In genomic region chr2:191320881-191321280, GRCh38 we compare ENCODE assay signal across 18 cellular contexts.
"Had no signal": no experiment of that assay in that cellular context is flagged by ENCODE, and none has a peak within 500 bp of the region (broad histone marks: within the 10 kb centered on the region; RNA-seq: fewer than 3 reads in every experiment).

No MANE protein-coding gene starts in this region.

- H3K9me3 Mint-ChIP-seq: activated CD4-positive, alpha-beta T cell treated with anti-CD3 and anti-CD28 coated beads, Interleukin-2, amount 10 ng/mL, durations not matched to agents 7 days and 5 days; effector memory CD8-positive, alpha-beta T cell had no signal

- H3K9me3 ChIP-seq: sigmoid colon, stomach, testis, upper lobe of right lung had no signal

- H3K27me3 ChIP-seq: brain microvascular endothelial cell, left lung, sigmoid colon, stomach, testis, upper lobe of right lung had no signal

- H3K27ac Mint-ChIP-seq: activated CD4-positive, alpha-beta T cell treated with anti-CD3 and anti-CD28 coated beads, Interleukin-2, amount 10 ng/mL, durations not matched to agents 7 days and 5 days; activated naive CD8-positive, alpha-beta T cell treated with anti-CD3 and anti-CD28 coated beads, Interleukin-2, amount 10 ng/mL, durations not matched to agents 7 days and 5 days; activated T-helper 1 cell treated with anti-CD3 and anti-CD28 coated beads, Interleukin-12 subunit alpha, Interleukin-12 subunit beta, Interleukin-2, Interleukin-4 antibody, amounts not matched to agents 30 ng/mL and 10 ng/mL and 1 ng/mL, durations not matched to agents 14 hours and 24 hours and 36 hours; effector memory CD8-positive, alpha-beta T cell had no signal

- H3K4me3 ChIP-seq: left lung, sigmoid colon, stomach, testis, upper lobe of right lung had no signal

- H3K36me3 ChIP-seq: brain microvascular endothelial cell, left lung, sigmoid colon, stomach, upper lobe of right lung had no signal

- H3K27ac ChIP-seq: brain microvascular endothelial cell, sigmoid colon, stomach, testis, upper lobe of right lung had no signal

- DNase-seq: activated CD4-positive, alpha-beta T cell treated with anti-CD3 and anti-CD28 coated beads, Interleukin-2, amount 10 ng/mL, durations not matched to agents 7 days and 5 days; activated CD8-positive, alpha-beta memory T cell treated with anti-CD3 and anti-CD28 coated beads for 24 hours; activated naive CD8-positive, alpha-beta T cell treated with anti-CD3 and anti-CD28 coated beads, Interleukin-2, amount 10 ng/mL, durations not matched to agents 7 days and 5 days; brain microvascular endothelial cell; cerebellar nuclear complex; effector memory CD8-positive, alpha-beta T cell; erythroblast; hippocampal formation; kidney; left lung; mesendoderm; nephron progenitor cell; sigmoid colon; stimulated activated CD4-positive, alpha-beta T cell treated with anti-CD3 and anti-CD28 coated beads, Interleukin-1b, Interleukin-23, amount 100 ng/mL, for 48 hours; stomach; testis; upper lobe of right lung had no signal

- H3K4me3 Mint-ChIP-seq: activated CD4-positive, alpha-beta T cell treated with anti-CD3 and anti-CD28 coated beads, Interleukin-2, amount 10 ng/mL, durations not matched to agents 7 days and 5 days; activated T-helper 1 cell treated with anti-CD3 and anti-CD28 coated beads, Interleukin-12 subunit alpha, Interleukin-12 subunit beta, Interleukin-2, Interleukin-4 antibody, amounts not matched to agents 30 ng/mL and 10 ng/mL and 1 ng/mL, durations not matched to agents 14 hours and 24 hours and 36 hours; effector memory CD8-positive, alpha-beta T cell; nephron progenitor cell had no signal

- ATAC-seq: effector memory CD8-positive, alpha-beta T cell; left lung; upper lobe of right lung had no signal
